ENCODE assay signal across 17 cellular contexts in the genomic region with DNA sequence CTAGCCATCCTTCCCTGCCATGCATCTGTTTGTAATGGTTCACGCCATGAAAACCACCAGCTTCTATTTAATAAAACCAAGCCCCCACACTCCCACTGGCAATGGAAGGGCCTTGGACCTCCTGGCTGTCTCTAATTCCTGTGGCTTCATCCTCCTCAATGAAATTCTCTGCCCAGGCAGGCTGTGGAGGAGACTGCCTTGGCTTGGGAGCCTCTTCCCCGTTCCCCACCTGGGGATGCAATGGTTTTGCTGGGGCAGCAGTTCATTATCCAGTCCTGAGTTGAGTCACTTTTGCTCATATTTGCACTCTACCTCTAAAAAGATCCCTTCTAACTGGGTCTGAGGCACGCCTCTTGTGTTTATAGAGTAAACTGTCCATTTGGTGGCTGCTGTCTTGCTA.
"Had no signal": no experiment of that assay in that cellular context is flagged by ENCODE, and none has a peak within 500 bp of the region (broad histone marks: within the 10 kb centered on the region; RNA-seq: fewer than 3 reads in every experiment).

No MANE protein-coding gene starts in this region.

- H3K9me3 ChIP-seq: breast epithelium, gastrocnemius medialis, left ventricle myocardium inferior, prostate gland, right lobe of liver, spleen had no signal

- H3K4me1 Mint-ChIP-seq: activated CD4-positive, alpha-beta T cell treated with anti-CD3 and anti-CD28 coated beads, Interleukin-2, amount 10 ng/mL, durations not matched to agents 7 days and 5 days; activated naive CD8-positive, alpha-beta T cell treated with anti-CD3 and anti-CD28 coated beads for 36 hours; memory B cell; stimulated activated naive CD8-positive, alpha-beta T cell treated with anti-CD3 and anti-CD28 coated beads, Interleukin-15, amount 100 ng/mL, for 72 hours had no signal

- H3K27ac Mint-ChIP-seq: activated CD4-positive, alpha-beta T cell treated with anti-CD3 and anti-CD28 coated beads, Interleukin-2, amount 10 ng/mL, durations not matched to agents 7 days and 5 days; activated naive CD8-positive, alpha-beta T cell treated with anti-CD3 and anti-CD28 coated beads for 36 hours; effector memory CD8-positive, alpha-beta T cell; memory B cell; nephron; stimulated activated naive CD8-positive, alpha-beta T cell treated with anti-CD3 and anti-CD28 coated beads, Interleukin-15, amount 100 ng/mL, for 72 hours had no signal

- H3K27me3 Mint-ChIP-seq: activated CD4-positive, alpha-beta T cell treated with anti-CD3 and anti-CD28 coated beads, Interleukin-2, amount 10 ng/mL, durations not matched to agents 7 days and 5 days; activated naive CD8-positive, alpha-beta T cell treated with anti-CD3 and anti-CD28 coated beads for 36 hours; effector memory CD8-positive, alpha-beta T cell; memory B cell; stimulated activated naive CD8-positive, alpha-beta T cell treated with anti-CD3 and anti-CD28 coated beads, Interleukin-15, amount 100 ng/mL, for 72 hours had no signal

- H3K36me3 Mint-ChIP-seq: activated naive CD8-positive, alpha-beta T cell treated with anti-CD3 and anti-CD28 coated beads for 36 hours; memory B cell had no signal

- H3K36me3 ChIP-seq: breast epithelium, gastrocnemius medialis, left ventricle myocardium inferior, prostate gland, right lobe of liver, spleen had no signal

- H3K27ac ChIP-seq: breast epithelium, gastrocnemius medialis, left ventricle myocardium inferior, prostate gland, right lobe of liver, spleen had no signal

- H3K9me3 Mint-ChIP-seq: activated CD4-positive, alpha-beta T cell treated with anti-CD3 and anti-CD28 coated beads, Interleukin-2, amount 10 ng/mL, durations not matched to agents 7 days and 5 days; activated naive CD8-positive, alpha-beta T cell treated with anti-CD3 and anti-CD28 coated beads for 36 hours; nephron had no signal

- H3K27me3 ChIP-seq: breast epithelium, gastrocnemius medialis, right lobe of liver had no signal

- DNase-seq: activated CD4-positive, alpha-beta T cell treated with anti-CD3 and anti-CD28 coated beads, Interleukin-2, amount 10 ng/mL, durations not matched to agents 7 days and 5 days; activated CD8-positive, alpha-beta memory T cell treated with anti-CD3 and anti-CD28 coated beads for 24 hours; activated gamma-delta T cell treated with Interleukin-2 at 50 U/mL for 16 hours; activated naive CD8-positive, alpha-beta T cell treated with anti-CD3 and anti-CD28 coated beads for 36 hours; dermis blood vessel endothelial cell; effector memory CD8-positive, alpha-beta T cell; gastrocnemius medialis; islet precursor cell; left ventricle myocardium inferior; occipital lobe; right lobe of liver; spleen; stimulated activated naive CD8-positive, alpha-beta T cell treated with anti-CD3 and anti-CD28 coated beads, Interleukin-15, amount 100 ng/mL, for 72 hours had no signal

- ATAC-seq: effector memory CD8-positive, alpha-beta T cell; gastrocnemius medialis; right lobe of liver; stimulated activated naive CD8-positive, alpha-beta T cell treated with anti-CD3 and anti-CD28 coated beads, Interleukin-15, amount 100 ng/mL, for 72 hours had no signal

- H3K4me3 Mint-ChIP-seq: activated CD4-positive, alpha-beta T cell treated with anti-CD3 and anti-CD28 coated beads, Interleukin-2, amount 10 ng/mL, durations not matched to agents 7 days and 5 days; activated naive CD8-positive, alpha-beta T cell treated with anti-CD3 and anti-CD28 coated beads for 36 hours; effector memory CD8-positive, alpha-beta T cell; memory B cell; nephron; stimulated activated naive CD8-positive, alpha-beta T cell treated with anti-CD3 and anti-CD28 coated beads, Interleukin-15, amount 100 ng/mL, for 72 hours had no signal

- H3K4me3 ChIP-seq: breast epithelium, gastrocnemius medialis, left ventricle myocardium inferior, prostate gland, right lobe of liver, spleen had no signal

- H3K4me1 ChIP-seq: breast epithelium, gastrocnemius medialis, prostate gland, right lobe of liver, spleen had no signal
